ENCODE assay signal across 8 cellular contexts in the genomic region with DNA sequence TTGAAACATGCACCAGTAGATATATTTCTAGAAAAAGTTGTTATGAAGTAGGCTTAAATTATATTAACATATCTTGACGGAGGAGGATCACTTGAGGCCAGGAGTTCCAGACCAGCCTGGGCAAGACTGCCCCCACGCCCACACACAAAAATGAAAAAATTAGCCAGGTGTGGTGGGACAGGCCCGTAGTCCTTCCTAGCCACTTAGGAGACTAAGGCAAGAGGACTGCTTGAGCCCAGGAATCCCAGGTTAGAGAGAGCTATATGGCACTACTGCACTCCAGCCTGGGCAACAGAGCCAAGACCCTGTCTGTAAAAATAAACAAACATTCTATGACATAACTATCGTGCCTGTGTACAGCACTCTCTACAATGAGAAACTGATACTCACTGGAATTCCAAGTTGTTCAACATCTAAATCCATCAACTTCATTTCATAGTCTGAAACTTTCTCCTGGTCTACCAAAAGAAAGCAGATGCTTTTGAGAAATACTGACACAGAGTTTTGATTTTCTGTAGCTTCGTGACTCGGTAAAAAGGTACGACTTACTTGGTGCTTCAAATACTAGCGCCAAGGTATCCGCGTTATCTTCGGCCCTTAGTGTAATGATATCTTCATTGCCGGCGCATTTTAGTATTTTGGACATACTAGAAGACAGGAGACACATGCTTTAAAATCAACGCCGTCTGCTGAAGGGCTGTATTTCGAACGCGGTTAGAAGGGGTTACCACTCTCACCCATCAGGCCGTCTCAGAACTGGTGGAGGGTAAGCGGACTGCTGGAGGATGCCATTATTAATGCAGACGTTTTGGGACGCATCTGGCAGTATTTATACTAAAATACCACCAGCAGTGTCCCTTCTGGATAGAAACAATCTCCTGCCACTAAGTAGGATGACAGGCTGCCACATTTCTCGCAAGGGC. TPM values are rescaled to one million over a fixed set of nuclear protein-coding genes. Genes with fewer than 3 reads are reported as not detected.
DNase-seq lines count a peak whose midpoint lies in the region; ATAC-seq and TF ChIP-seq lines count a peak whose summit lies in the region.

No MANE protein-coding gene starts in this region.

- peak overlapping the region; percentile 93 for H3K4me3 Mint-ChIP-seq in WTC11
- H3K4me3 Mint-ChIP-seq in stimulated activated naive CD8-positive, alpha-beta T cell treated with anti-CD3 and anti-CD28 coated beads, Interleukin-15, amount 100 ng/mL, for 72 hours: peak overlapping the region; percentile 94

- H3K27ac Mint-ChIP-seq in WTC11: peak overlapping the region; percentile 97
- peak overlapping the region; percentile 95 to 97 for H3K27ac Mint-ChIP-seq in stimulated activated naive CD8-positive, alpha-beta T cell treated with anti-CD3 and anti-CD28 coated beads, Interleukin-15, amount 100 ng/mL, for 72 hours

- H3K4me1 ChIP-seq in iPS DF 6.9 (ENCODE audit: control insufficient read depth, insufficient read depth, low read length): no peaks in the 10 kb centered on the region

- TF ChIP-seq CTCF in WTC11 (IDR thresholded peaks at IDR 0.05): no peak

- H3K36me3 Mint-ChIP-seq in WTC11: peaks cover 49% of the 10 kb centered on the region

- no peaks in the 10 kb centered on the region for H3K9me3 Mint-ChIP-seq in WTC11
- H3K9me3 Mint-ChIP-seq in stimulated activated naive CD8-positive, alpha-beta T cell treated with anti-CD3 and anti-CD28 coated beads, Interleukin-15, amount 100 ng/mL, for 72 hours: no peaks in the 10 kb centered on the region

- peaks cover 15% of the 10 kb centered on the region for H3K36me3 ChIP-seq in iPS DF 6.9 (ENCODE audit: control insufficient read depth, insufficient read depth, low read length)

- WGBS in iPS DF 6.9 (ENCODE audit: insufficient coverage, insufficient read length): no CpG with 5 or more reads among the region's 23 CpGs

- ATAC-seq in WTC11: no peak
- no peak for ATAC-seq in stimulated activated naive CD8-positive, alpha-beta T cell treated with anti-CD3 and anti-CD28 coated beads, Interleukin-15, amount 100 ng/mL, for 72 hours

- CTCF ChIA-PET in WTC11 (lab: Charles Lee): interaction anchor here (1.4 to 3.7 kb wide), 2 partner anchors 8 to 74 kb away, joined by 4 to 23 read pairs; partner anchors contain the start of gene CDS2

- peak; percentile 57 for DNase-seq in NCI-H82 (lab: John Stamatoyannopoulos, UW)
- DNase-seq in NCI-H82 treated with DMSO at 0.1 percent for 48 hours (lab: John Stamatoyannopoulos, UW; ENCODE audit: unreplicated experiment): no peak
- DNase-seq in WTC11 (ENCODE audit: low spot score): no peak
- no peak for DNase-seq in iPS DF 6.9 (ENCODE audit: low read depth, low spot score)
- peak in 1 of 2 donors; percentile 23 for DNase-seq in stimulated activated naive CD8-positive, alpha-beta T cell treated with anti-CD3 and anti-CD28 coated beads, Interleukin-15, amount 100 ng/mL, for 72 hours
- no peak for DNase-seq in NCI-H2196 treated with DMSO at 0.1 percent for 48 hours (lab: John Stamatoyannopoulos, UW; ENCODE audit: unreplicated experiment)
- DNase-seq in retina: no peak
- DNase-seq in SKM-1 (lab: John Stamatoyannopoulos, UW; ENCODE audit: unreplicated experiment): no peak

- H3K9me3 ChIP-seq in iPS DF 6.9 (ENCODE audit: control insufficient read depth, insufficient read depth, low read length): no peaks in the 10 kb centered on the region

- no peaks in the 10 kb centered on the region for H3K27me3 ChIP-seq in iPS DF 6.9 (ENCODE audit: control insufficient read depth, insufficient read depth, low read length)

- no peak overlapping the region for H3K27ac ChIP-seq in iPS DF 6.9 (ENCODE audit: low read length)

- POLR2A ChIA-PET in WTC11 (lab: Charles Lee): no interaction called here

- H3K4me3 ChIP-seq in iPS DF 6.9 (ENCODE audit: low read length): peak overlapping the region; percentile 62; the same call in 1 of the 2 replicates

- peaks cover 47% of the 10 kb centered on the region for H3K4me1 Mint-ChIP-seq in WTC11
- peaks cover 74% of the 10 kb centered on the region for H3K4me1 Mint-ChIP-seq in stimulated activated naive CD8-positive, alpha-beta T cell treated with anti-CD3 and anti-CD28 coated beads, Interleukin-15, amount 100 ng/mL, for 72 hours

- H3K27me3 Mint-ChIP-seq in WTC11 (ENCODE audit: low read depth): no peaks in the 10 kb centered on the region
- H3K27me3 Mint-ChIP-seq in stimulated activated naive CD8-positive, alpha-beta T cell treated with anti-CD3 and anti-CD28 coated beads, Interleukin-15, amount 100 ng/mL, for 72 hours: no peaks in the 10 kb centered on the region

TF ChIP-seq in WTC11, 78 proteins besides CTCF, POLR2A, EP300 and RAD21:
- TF ChIP-seq ZNF671 (CRISPR knock-in tag; IDR thresholded peaks at IDR 0.05) (no peak), ATF1 (CRISPR knock-in tag; IDR thresholded peaks at IDR 0.05) (0 out of 2 replicates have a peak, but pooled peaks have one; percentile 8), ATF2 (CRISPR knock-in tag; IDR thresholded peaks at IDR 0.05; ENCODE audit: borderline replicate concordance, low read depth) (no peak), SMAD3 (CRISPR knock-in tag; IDR thresholded peaks at IDR 0.05; ENCODE audit: borderline replicate concordance) (no peak)
- TF ChIP-seq, protein P1, sequence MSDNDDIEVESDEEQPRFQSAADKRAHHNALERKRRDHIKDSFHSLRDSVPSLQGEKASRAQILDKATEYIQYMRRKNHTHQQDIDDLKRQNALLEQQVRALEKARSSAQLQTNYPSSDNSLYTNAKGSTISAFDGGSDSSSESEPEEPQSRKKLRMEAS (CRISPR knock-in tag; IDR thresholded peaks at IDR 0.05): no peak

RNA-seq across cellular contexts. Expression of gene PCNA, which starts 1.3 kb away (rescaled TPM):
- total RNA-seq in WTC11 (2021): 239 to 262 TPM (median 240 TPM) in 3 replicates

RNA-seq across cellular contexts. Expression of gene TMEM230, which starts 5.6 kb away (rescaled TPM):
- 72.7 to 78.4 TPM (median 73.9 TPM) in 3 replicates for total RNA-seq in WTC11 (2021)

RNA-seq across cellular contexts. Expression of gene CDS2, which starts 8.3 kb away (rescaled TPM):
- 49.1 to 56.6 TPM (median 54.9 TPM) in 3 replicates for total RNA-seq in WTC11 (2021)
